In the genomic region with DNA sequence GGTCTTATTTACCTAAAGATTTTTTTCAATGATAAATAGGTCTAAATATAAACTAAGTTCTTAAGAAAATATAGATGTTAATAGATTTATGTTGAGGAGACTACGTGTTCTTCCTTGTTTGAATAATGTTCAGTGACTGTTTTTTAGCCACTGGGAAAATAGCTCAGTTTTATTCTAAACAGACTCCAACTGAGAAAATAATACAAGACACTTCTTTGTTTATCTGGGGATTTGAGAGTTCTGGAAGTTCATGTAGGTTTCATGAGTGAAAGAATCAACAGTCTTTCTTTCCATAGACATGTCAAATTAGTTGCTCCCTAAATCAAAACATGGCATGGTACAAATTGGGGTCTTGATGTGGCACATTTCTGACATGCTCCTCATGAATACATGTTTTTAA, we compare ENCODE assay signal across 17 cellular contexts.
"Had no signal": no experiment of that assay in that cellular context is flagged by ENCODE, and none has a peak within 500 bp of the region (broad histone marks: within the 10 kb centered on the region; RNA-seq: fewer than 3 reads in every experiment).

No MANE protein-coding gene starts in this region.

- H3K36me3 Mint-ChIP-seq: activated CD4-positive, alpha-beta memory T cell treated with anti-CD3 and anti-CD28 coated beads for 36 hours had no signal

- H3K4me1 ChIP-seq: prostate gland had no signal

- H3K27ac ChIP-seq: esophagus squamous epithelium, sigmoid colon, suprapubic skin had no signal

- H3K9me3 ChIP-seq: esophagus squamous epithelium, heart left ventricle, prostate gland, sigmoid colon, suprapubic skin had no signal

- ATAC-seq: activated T-cell treated with anti-CD3 and anti-CD28 coated beads, Interleukin-2, amount 50 U/mL, for 72 hours; heart left ventricle; stimulated activated naive CD8-positive, alpha-beta T cell treated with anti-CD3 and anti-CD28 coated beads, Interleukin-15, Interleukin-2, amounts not matched to agents 100 U/mL and 50 U/mL, for 24 hours had no signal

- H3K4me3 Mint-ChIP-seq: activated CD4-positive, alpha-beta memory T cell treated with anti-CD3 and anti-CD28 coated beads for 36 hours; activated T-cell treated with anti-CD3 and anti-CD28 coated beads, Interleukin-2, amount 50 U/mL, for 72 hours had no signal

- FAIRE-seq: bronchial epithelial cell had no signal

- H3K4me3 ChIP-seq: esophagus squamous epithelium, heart left ventricle, prostate gland, sigmoid colon, suprapubic skin had no signal

- H3K27me3 ChIP-seq: esophagus squamous epithelium, heart left ventricle, sigmoid colon, suprapubic skin had no signal

- H3K9me3 Mint-ChIP-seq: activated CD4-positive, alpha-beta memory T cell treated with anti-CD3 and anti-CD28 coated beads for 36 hours; activated T-cell treated with anti-CD3 and anti-CD28 coated beads, Interleukin-2, amount 50 U/mL, for 72 hours had no signal

- H3K27ac Mint-ChIP-seq: activated CD4-positive, alpha-beta memory T cell treated with anti-CD3 and anti-CD28 coated beads for 36 hours; activated T-cell treated with anti-CD3 and anti-CD28 coated beads, Interleukin-2, amount 50 U/mL, for 72 hours had no signal

- DNase-seq: activated CD4-positive, alpha-beta memory T cell treated with anti-CD3 and anti-CD28 coated beads for 36 hours; activated CD4-positive, alpha-beta T cell treated with anti-CD3 and anti-CD28 coated beads for 1 hour; activated gamma-delta T cell treated with Interleukin-2 at 50 U/mL for 16 hours; activated T-cell treated with anti-CD3 and anti-CD28 coated beads, Interleukin-2, amount 50 U/mL, for 72 hours; aorta; esophagus squamous epithelium; foreskin fibroblast; heart left ventricle; islet precursor cell; sigmoid colon; stimulated activated CD4-positive, alpha-beta T cell treated with anti-CD3 and anti-CD28 coated beads, Interleukin-12 subunit alpha, Interleukin-12 subunit beta, amount 100 ng/mL, for 4 hours; stimulated activated CD4-positive, alpha-beta T cell treated with anti-CD3 and anti-CD28 coated beads, Interleukin-2, amount 100 ng/mL, for 48 hours; stimulated activated naive CD8-positive, alpha-beta T cell treated with anti-CD3 and anti-CD28 coated beads, Interleukin-15, Interleukin-2, amounts not matched to agents 100 U/mL and 50 U/mL, for 24 hours; T-helper 9 cell had no signal

- H3K36me3 ChIP-seq: esophagus squamous epithelium, heart left ventricle, prostate gland, sigmoid colon, suprapubic skin had no signal
